ENCODE assay signal across 11 cellular contexts in genomic region chr9:129500166-129500862, GRCh38.
DNase-seq lines count a peak whose midpoint lies in the region; ATAC-seq, FAIRE-seq and TF ChIP-seq lines count a peak whose summit lies in the region.
"Had no signal": no experiment of that assay in that cellular context is flagged by ENCODE, and none has a peak within 500 bp of the region (broad histone marks: within the 10 kb centered on the region; RNA-seq: fewer than 3 reads in every experiment).

No MANE protein-coding gene starts in this region.

- POLR2A ChIA-PET in PC-3 (lab: Charles Lee; ENCODE audit: unreplicated experiment), result no interaction called here

- BruUV-seq in PC-3 (replicated peaks; lab: Mats Ljungman, UMichigan), result no TSS peak

- H3K9me3 ChIP-seq in WERI-Rb-1 (ENCODE audit: severe bottlenecking) (no peaks in the 10 kb centered on the region), psoas muscle (no peaks in the 10 kb centered on the region), PC-3 (ENCODE audit: low read length) (no peaks in the 10 kb centered on the region)

- H3K27ac ChIP-seq in WERI-Rb-1, result peak overlapping the region; percentile 95
- H3K27ac ChIP-seq in psoas muscle, result peak overlapping the region; percentile 92
- H3K27ac ChIP-seq in PC-3 (ENCODE audit: low read length), result no peak overlapping the region

- H3K36me3 ChIP-seq in WERI-Rb-1 (peaks cover 9% of the 10 kb centered on the region; the same call in 1 of the 2 replicates), psoas muscle (ENCODE audit: insufficient read depth in 1 of 2, low read depth in 1 of 2) (peaks cover 0 to 10% of the 10 kb centered on the region in 2 donors), PC-3 (ENCODE audit: low read depth, low read length) (no peaks in the 10 kb centered on the region)

- no peak overlapping the region for H2AFZ ChIP-seq in PC-3 (ENCODE audit: low read length)

- DNase-seq in Daoy (ENCODE audit: low read depth) (peak; percentile 41), WERI-Rb-1 (peak; percentile 63), left cardiac atrium (peak; percentile 34), psoas muscle (peak in 1 of 2 donors; percentile 46), GM10266 (ENCODE audit: extremely low spot score) (no peak), HTR-8/SVneo (ENCODE audit: insufficient read length, low spot score) (no peak), PC-3 (no peak)
- DNase-seq: DMS53, NCI-H187 had no signal

- no peak for TF ChIP-seq CTCF in WERI-Rb-1 (IDR thresholded peaks at IDR 0.05; ENCODE audit: low read depth, low read length)
- no peak for TF ChIP-seq CTCF in psoas muscle (IDR thresholded peaks at IDR 0.05)
- TF ChIP-seq CTCF in GM10266 (IDR thresholded peaks at IDR 0.05; ENCODE audit: control insufficient read depth, insufficient read depth, low read depth, missing control alignments), result no peak
- TF ChIP-seq CTCF in PC-3 (conservative IDR thresholded peaks at IDR 0.05; ENCODE audit: low read depth, low read length), result no peak

- no peak overlapping the region for H3K4me2 ChIP-seq in PC-3 (ENCODE audit: low read length)

- intact Hi-C loops in left cardiac atrium (cut with DNase I), result loop anchor here in 1 of 2 donors (10.0 kb wide), 1 partner anchor 104 kb away; no protein-coding TSS in a partner anchor
- intact Hi-C loops in psoas muscle (cut with DNase I), result no loop called here
- intact Hi-C loops in PC-3 (cut with micrococcal nuclease), result no loop called here

- H4K20me1 ChIP-seq in PC-3 (ENCODE audit: low read length), result no peaks in the 10 kb centered on the region

- no peak overlapping the region for H3K9ac ChIP-seq in PC-3 (ENCODE audit: low read length)

- H3F3A ChIP-seq in PC-3 (ENCODE audit: low read length, unreplicated experiment), result no peaks in the 10 kb centered on the region

- H3K4me3 ChIP-seq in WERI-Rb-1 (ENCODE audit: low read depth, low read length) (no peak overlapping the region), psoas muscle (no peak overlapping the region), PC-3 (ENCODE audit: low read length) (no peak overlapping the region)

- CTCF ChIA-PET in PC-3 (lab: Charles Lee), result interaction anchor here (0.6 kb wide), 1 partner anchor 50 kb away, joined by 3 read pairs; no protein-coding TSS in a partner anchor

- no peaks in the 10 kb centered on the region for H3K9me2 ChIP-seq in PC-3 (replicated peaks; ENCODE audit: low read length)

- H3K79me2 ChIP-seq in PC-3 (ENCODE audit: low read length), result no peaks in the 10 kb centered on the region

- H3K27me3 ChIP-seq in WERI-Rb-1 (ENCODE audit: insufficient read depth, low read depth, severe bottlenecking) (no peaks in the 10 kb centered on the region), psoas muscle (ENCODE audit: insufficient read depth in 3 of 3, low read length in 2 of 3) (no peaks in the 10 kb centered on the region), PC-3 (ENCODE audit: low read length) (no peaks in the 10 kb centered on the region)

- WGBS in psoas muscle, 3 donors, result 58 to 69% (median 67%) methylated on average over 18 of the region's 18 CpGs

- H3K4me1 ChIP-seq in psoas muscle (peaks cover 14% of the 10 kb centered on the region), PC-3 (ENCODE audit: insufficient read depth, low read length) (peaks cover 11% of the 10 kb centered on the region)

- ATAC-seq in left cardiac atrium (no peak), psoas muscle (no peak), GM19023 (IDR thresholded peaks at IDR 0.05; ENCODE audit: unreplicated experiment) (no peak), PC-3 (no peak)

- no peak for FAIRE-seq in HTR-8/SVneo (lab: Jason Lieb, UNC)
- FAIRE-seq: GM19239 had no signal

Comparison
In these comparisons a context has a peak if more than half of its experiments do, and no peak if none do; other contexts are left out.
1. DNase-seq: peak in Daoy (single experiment), WERI-Rb-1 (single experiment) and left cardiac atrium (single experiment); none in GM10266 (single experiment), HTR-8/SVneo (single experiment) and PC-3 (single experiment).